Comparison of ENCODE assay signal across 11 cellular contexts in the genomic region with DNA sequence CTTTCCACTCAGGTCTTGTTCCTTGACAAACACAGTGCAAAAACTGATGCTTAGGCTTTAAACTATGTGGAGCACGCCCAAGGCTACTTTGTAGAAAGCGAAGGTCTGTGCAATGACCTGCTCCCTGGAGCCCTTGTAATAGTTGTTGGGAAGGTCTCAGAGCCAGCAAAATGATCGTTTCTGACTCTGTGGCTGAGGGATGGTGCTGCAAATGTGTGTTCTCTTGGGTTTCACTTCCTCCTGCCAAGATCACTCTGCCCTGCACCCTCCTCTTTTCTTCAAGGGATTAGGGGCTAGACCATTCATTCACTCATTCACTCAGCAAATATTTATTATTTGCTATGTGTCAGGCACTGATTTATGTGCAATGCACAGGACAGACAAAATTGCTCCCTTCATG.
DNase-seq lines count a peak whose midpoint lies in the region; ATAC-seq, FAIRE-seq and TF ChIP-seq lines count a peak whose summit lies in the region.
"Had no signal": no experiment of that assay in that cellular context is flagged by ENCODE, and none has a peak within 500 bp of the region (broad histone marks: within the 10 kb centered on the region; RNA-seq: fewer than 3 reads in every experiment).

No MANE protein-coding gene starts in this region.

- TF ChIP-seq EP300 in esophagus muscularis mucosa (IDR thresholded peaks at IDR 0.05) = no peak

- H3K27ac ChIP-seq in BLaER1 = no peak overlapping the region
- no peak overlapping the region for H3K27ac ChIP-seq in kidney (ENCODE audit: low read depth in 2 of 2, low read length in 2 of 2)
- no peak overlapping the region for H3K27ac ChIP-seq in esophagus muscularis mucosa (replicated peaks in 1 of 4)
- H3K27ac ChIP-seq: SK-N-MC had no signal

- H3K9me3 ChIP-seq in BLaER1 = no peaks in the 10 kb centered on the region
- no peaks in the 10 kb centered on the region for H3K9me3 ChIP-seq in kidney (ENCODE audit: control insufficient read depth in 1 of 2, low read length in 2 of 2)
- H3K9me3 ChIP-seq in esophagus muscularis mucosa = no peaks in the 10 kb centered on the region

- no peak for TF ChIP-seq CTCF in kidney (IDR thresholded peaks at IDR 0.05; ENCODE audit: borderline replicate concordance, extremely low read depth, insufficient read depth)
- TF ChIP-seq CTCF in GM13977 (IDR thresholded peaks at IDR 0.05; ENCODE audit: extremely low read depth, insufficient read depth, missing control alignments) = no peak
- TF ChIP-seq CTCF in esophagus muscularis mucosa (IDR thresholded peaks at IDR 0.05) = no peak

- H3K4me2 ChIP-seq in BLaER1 = peak overlapping the region; percentile 93

- no peak for FAIRE-seq in kidney (lab: Jason Lieb, UNC)

- in situ Hi-C loops in GM13977 (cut with MboI; ENCODE audit: low pct_unique_long_range_greater_than_20kb, low sequenced_read_pairs, unreplicated experiment) = no loop called here

- no peaks in the 10 kb centered on the region for H4K20me1 ChIP-seq in BLaER1

- no peaks in the 10 kb centered on the region for H3K36me3 ChIP-seq in BLaER1
- H3K36me3 ChIP-seq in kidney (ENCODE audit: control insufficient read depth in 1 of 2, insufficient read depth in 2 of 2, low read length in 2 of 2) = no peaks in the 10 kb centered on the region
- no peaks in the 10 kb centered on the region for H3K36me3 ChIP-seq in esophagus muscularis mucosa

- 63% methylated on average over 3 of the region's 3 CpGs for WGBS in esophagus muscularis mucosa

- intact Hi-C loops in kidney (cut with DNase I) = no loop called here
- intact Hi-C loops in esophagus muscularis mucosa (cut with DNase I) = no loop called here

- H3K4me3 ChIP-seq in BLaER1 (peak overlapping the region; percentile 41; the same call in 1 of the 2 replicates), kidney (ENCODE audit: low read length in 2 of 2) (no peak overlapping the region), esophagus muscularis mucosa (no peak overlapping the region)
- H3K4me3 ChIP-seq: SK-N-MC had no signal

- ATAC-seq in GM19397 (IDR thresholded peaks at IDR 0.05; ENCODE audit: unreplicated experiment) = peak; percentile 74
- peak; percentile 61 for ATAC-seq in HG03108 (IDR thresholded peaks at IDR 0.05; ENCODE audit: unreplicated experiment)

- H3K9ac ChIP-seq in BLaER1 (peak overlapping the region; percentile 40; the same call in 1 of the 2 replicates), kidney (ENCODE audit: low read length in 2 of 2) (no peak overlapping the region)

- H3K4me1 ChIP-seq in BLaER1 (peaks cover 44% of the 10 kb centered on the region), kidney (ENCODE audit: control insufficient read depth in 1 of 2, insufficient read depth in 1 of 2, low read depth in 1 of 2, low read length in 2 of 2) (peaks cover 0 to 4% of the 10 kb centered on the region in 2 donors), esophagus muscularis mucosa (peaks cover 0 to 21% (median 17%) of the 10 kb centered on the region in 4 donors)

- no peaks in the 10 kb centered on the region for H3K27me3 ChIP-seq in BLaER1
- H3K27me3 ChIP-seq in esophagus muscularis mucosa = no peaks in the 10 kb centered on the region

- no peak for TF ChIP-seq POLR2A in esophagus muscularis mucosa (IDR thresholded peaks at IDR 0.05; ENCODE audit: low read depth)

- DNase-seq in SKM-1 (lab: John Stamatoyannopoulos, UW; ENCODE audit: unreplicated experiment) = peak; percentile 64
- no peak for DNase-seq in kidney
- no peak for DNase-seq in GM13977 (ENCODE audit: low spot score)
- DNase-seq in midbrain (lab: John Stamatoyannopoulos, UW) = no peak
- no peak for DNase-seq in esophagus muscularis mucosa (ENCODE audit: extremely low spot score)
- DNase-seq: NCI-H1436 treated with DMSO at 0.1 percent for 48 hours; stimulated activated naive CD4-positive, alpha-beta T cell treated with Interleukin-2 at 50 U/mL for 16 hours had no signal
